Comparison of ENCODE assay signal across 8 cellular contexts in genomic region chr13:99386911-99387788, GRCh38.
DNase-seq lines count a peak whose midpoint lies in the region; ATAC-seq and TF ChIP-seq lines count a peak whose summit lies in the region.

No MANE protein-coding gene starts in this region.

- 57 to 59% (median 58%) methylated on average over 12 of the region's 12 CpGs for WGBS in spleen, 5 donors

- peaks cover 65% of the 10 kb centered on the region for H3K4me1 Mint-ChIP-seq in activated T-cell treated with anti-CD3 and anti-CD28 coated beads, Interleukin-2, amount 50 U/mL, for 72 hours (ENCODE audit: low read depth)

- H3K27me3 ChIP-seq in OCI-LY1 (ENCODE audit: insufficient read depth, low read length), result no peaks in the 10 kb centered on the region
- no peaks in the 10 kb centered on the region for H3K27me3 ChIP-seq in spleen (replicated peaks in 1 of 7)

- H3K36me3 Mint-ChIP-seq in activated T-cell treated with anti-CD3 and anti-CD28 coated beads, Interleukin-2, amount 50 U/mL, for 72 hours (ENCODE audit: insufficient read depth in 2 of 2), result peaks cover 2 to 13% of the 10 kb centered on the region in 2 donors

- H3K27me3 Mint-ChIP-seq in activated T-cell treated with anti-CD3 and anti-CD28 coated beads, Interleukin-2, amount 50 U/mL, for 72 hours (ENCODE audit: low read depth), result no peaks in the 10 kb centered on the region

- ATAC-seq in HG02759 (IDR thresholded peaks at IDR 0.05; ENCODE audit: unreplicated experiment), result peak; percentile 67
- peak; percentile 22 to 55 for ATAC-seq in activated T-cell treated with anti-CD3 and anti-CD28 coated beads, Interleukin-2, amount 50 U/mL, for 72 hours (replicated peaks in 1 of 2)
- no peak for ATAC-seq in Right ventricle myocardium inferior
- no peak for ATAC-seq in left lobe of liver

- POLR2A ChIA-PET in GM10248 (lab: Yijun Ruan, JAX), result interaction anchor here (0.7 kb wide), 2 partner anchors 47 to 123 kb away, joined by 3 to 4 read pairs; no protein-coding TSS in a partner anchor

- TF ChIP-seq CTCF in GM10248 (IDR thresholded peaks at IDR 0.05; ENCODE audit: control extremely low read depth, extremely low read depth, low read depth, missing control alignments) (peak; percentile 93), OCI-LY1 (IDR thresholded peaks at IDR 0.05; ENCODE audit: low read length) (peak; percentile 100), spleen (IDR thresholded peaks at IDR 0.05 in 8 of 11, conservative IDR thresholded peaks at IDR 0.05 in 3 of 11) (peak; percentile 71 to 91 (median 85))

- TF ChIP-seq POLR2A in spleen (IDR thresholded peaks at IDR 0.05), result no peak

- no peaks in the 10 kb centered on the region for H3K9me3 Mint-ChIP-seq in activated T-cell treated with anti-CD3 and anti-CD28 coated beads, Interleukin-2, amount 50 U/mL, for 72 hours

- CTCF ChIA-PET in GM10248 (lab: Yijun Ruan, JAX), result interaction anchor here (0.7 to 23.0 kb wide), 44 partner anchors 8 to 211 kb away, joined by 3 to 450 read pairs (median 8); partner anchors contain the start of genes GPR183 and TM9SF2

- intact Hi-C loops in Right ventricle myocardium inferior (cut with DNase I) (no loop called here), spleen (cut with DNase I; ENCODE audit: low total_unique reads) (loop anchor here (5.0 to 10.0 kb wide), 2 partner anchors 50 to 112 kb away; no protein-coding TSS in a partner anchor)

- no peak overlapping the region for H3K4me3 ChIP-seq in OCI-LY1 (ENCODE audit: low read depth, low read length, poor library complexity, severe bottlenecking)
- no peak overlapping the region for H3K4me3 ChIP-seq in spleen

- H3K36me3 ChIP-seq in OCI-LY1 (ENCODE audit: insufficient read depth, low read length) (peaks cover 60% of the 10 kb centered on the region), spleen (peaks cover 0 to 26% (median 7%) of the 10 kb centered on the region in 6 donors)

- H3K4me1 ChIP-seq in OCI-LY1 (ENCODE audit: insufficient read depth, low read length, severe bottlenecking) (peaks cover 28% of the 10 kb centered on the region), spleen (peaks cover 8 to 68% (median 42%) of the 10 kb centered on the region in 6 donors)

- H3K27ac ChIP-seq in OCI-LY1 (ENCODE audit: low read depth, low read length, poor library complexity, severe bottlenecking), result peak overlapping the region; percentile 17
- H3K27ac ChIP-seq in spleen, result peak overlapping the region in 7 of 8 donors; percentile 4 to 85 (median 36)

- H4K20me1 ChIP-seq in OCI-LY1 (ENCODE audit: insufficient read depth, low read length), result no peaks in the 10 kb centered on the region

- H3K9me3 ChIP-seq in OCI-LY1 (ENCODE audit: low read length) (no peaks in the 10 kb centered on the region), spleen (no peaks in the 10 kb centered on the region)

- no peaks in the 10 kb centered on the region for H3F3A ChIP-seq in OCI-LY1 (ENCODE audit: insufficient read depth, low read length)

- peak overlapping the region; percentile 29 to 56 for H3K4me3 Mint-ChIP-seq in activated T-cell treated with anti-CD3 and anti-CD28 coated beads, Interleukin-2, amount 50 U/mL, for 72 hours

- DNase-seq in GM10248 (ENCODE audit: extremely low spot score) (peak; percentile 84), Right ventricle myocardium inferior (ENCODE audit: missing footprints) (peak; percentile 84), spleen (peak; percentile 94), left lobe of liver (ENCODE audit: low spot score) (no peak), NCI-H128 (lab: John Stamatoyannopoulos, UW; ENCODE audit: unreplicated experiment) (no peak)
- DNase-seq in activated T-cell treated with anti-CD3 and anti-CD28 coated beads, Interleukin-2, amount 50 U/mL, for 72 hours, result peak; percentile 86 to 93

- no peak overlapping the region for H2AFZ ChIP-seq in OCI-LY1 (ENCODE audit: low read length)

- no peak overlapping the region for H3K9ac ChIP-seq in OCI-LY1 (ENCODE audit: low read length)

- peak overlapping the region; percentile 86 for H3K27ac Mint-ChIP-seq in activated T-cell treated with anti-CD3 and anti-CD28 coated beads, Interleukin-2, amount 50 U/mL, for 72 hours

- no peak overlapping the region for H3K4me2 ChIP-seq in OCI-LY1 (ENCODE audit: low read length)

- H3K9me2 ChIP-seq in OCI-LY1 (ENCODE audit: low read depth, low read length), result no peaks in the 10 kb centered on the region

- H3K79me2 ChIP-seq in OCI-LY1 (ENCODE audit: insufficient read depth, low read length), result no peaks in the 10 kb centered on the region

Comparison
In these comparisons a context has a peak if more than half of its experiments do, and no peak if none do; other contexts are left out.
1. DNase-seq: peak in GM10248 (single experiment), activated T-cell treated with anti-CD3 and anti-CD28 coated beads, Interleukin-2, amount 50 U/mL, for 72 hours (2 of 2), Right ventricle myocardium inferior (single experiment) and spleen (single experiment); none in left lobe of liver (single experiment) and NCI-H128 (single experiment).
2. ATAC-seq: peak in HG02759 (single experiment) and activated T-cell treated with anti-CD3 and anti-CD28 coated beads, Interleukin-2, amount 50 U/mL, for 72 hours (2 of 2); none in Right ventricle myocardium inferior (single experiment) and left lobe of liver (single experiment).
3. Peak in every context shown above with its lines, with median percentiles within 50 percentile points of each other: CTCF ChIP-seq.